16 cellular contexts compared by ENCODE assay signal in the genomic region with DNA sequence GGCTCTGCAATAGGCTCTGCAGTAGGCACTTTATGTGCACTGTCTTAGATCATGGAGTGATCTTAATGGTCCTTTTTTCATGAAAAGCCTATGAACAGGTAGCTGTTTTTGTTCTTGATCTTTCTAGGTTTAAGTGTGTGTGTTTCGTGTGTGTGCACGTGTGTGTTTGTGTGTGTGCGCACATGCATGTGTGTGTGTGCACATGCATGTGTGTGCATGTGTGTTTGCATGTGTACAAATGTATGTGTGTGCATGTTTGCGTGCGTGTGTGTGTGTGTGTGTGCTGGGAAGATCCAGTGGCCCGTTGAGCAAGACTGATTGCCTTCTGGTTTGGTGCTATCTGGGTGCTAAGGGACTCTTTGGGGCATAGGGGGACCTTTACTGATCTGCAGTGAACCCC.
DNase-seq lines count a peak whose midpoint lies in the region; ATAC-seq, FAIRE-seq and TF ChIP-seq lines count a peak whose summit lies in the region.
"Had no signal": no experiment of that assay in that cellular context is flagged by ENCODE, and none has a peak within 500 bp of the region (broad histone marks: within the 10 kb centered on the region; RNA-seq: fewer than 3 reads in every experiment).

No MANE protein-coding gene starts in this region.

- peaks cover 6% of the 10 kb centered on the region for H3K4me1 Mint-ChIP-seq in endodermal cell
- H3K4me1 Mint-ChIP-seq in activated T-helper 17 cell treated with anti-CD3 and anti-CD28 coated beads, Interleukin-2, amount 50 U/mL, for 72 hours: no peaks in the 10 kb centered on the region
- H3K4me1 Mint-ChIP-seq: CD8-positive, alpha-beta memory T cell had no signal

- peaks cover 12% of the 10 kb centered on the region for H3K9me3 Mint-ChIP-seq in endodermal cell
- H3K9me3 Mint-ChIP-seq in activated T-helper 17 cell treated with anti-CD3 and anti-CD28 coated beads, Interleukin-2, amount 50 U/mL, for 72 hours: peaks cover 10% of the 10 kb centered on the region

- no peak overlapping the region for H3K27ac ChIP-seq in right cardiac atrium (ENCODE audit: low read length)
- no peak overlapping the region for H3K27ac ChIP-seq in endodermal cell (ENCODE audit: low read depth, low read length)
- H3K27ac ChIP-seq: BLaER1, GM23248 had no signal

- FAIRE-seq in urothelium cell line (lab: Jason Lieb, UNC): peak; percentile 42
- FAIRE-seq: HTR-8/SVneo had no signal

- ATAC-seq in right cardiac atrium (no peak), GM21367 (IDR thresholded peaks at IDR 0.05; ENCODE audit: unreplicated experiment) (no peak)
- ATAC-seq in activated T-helper 17 cell treated with anti-CD3 and anti-CD28 coated beads, Interleukin-2, amount 50 U/mL, for 72 hours (replicated peaks): no peak

- no peaks in the 10 kb centered on the region for H3K27me3 ChIP-seq in right cardiac atrium (ENCODE audit: control insufficient read depth, insufficient read depth)
- H3K27me3 ChIP-seq in endodermal cell (ENCODE audit: control insufficient read depth, insufficient read depth, low read length, poor library complexity, severe bottlenecking): no peaks in the 10 kb centered on the region
- H3K27me3 ChIP-seq: BLaER1 had no signal

- H3K4me3 ChIP-seq in right cardiac atrium (ENCODE audit: low read length): no peak overlapping the region
- no peak overlapping the region for H3K4me3 ChIP-seq in endodermal cell (ENCODE audit: low read length)
- H3K4me3 ChIP-seq: BLaER1, GM23248 had no signal

- peaks cover 5% of the 10 kb centered on the region for H3K27me3 Mint-ChIP-seq in endodermal cell (ENCODE audit: insufficient read depth)
- H3K27me3 Mint-ChIP-seq in activated T-helper 17 cell treated with anti-CD3 and anti-CD28 coated beads, Interleukin-2, amount 50 U/mL, for 72 hours: no peaks in the 10 kb centered on the region
- H3K27me3 Mint-ChIP-seq: CD8-positive, alpha-beta memory T cell had no signal

- H3K9me3 ChIP-seq in right cardiac atrium (ENCODE audit: control insufficient read depth, low read length) (no peaks in the 10 kb centered on the region), endodermal cell (ENCODE audit: control insufficient read depth, low read length) (no peaks in the 10 kb centered on the region)

- peak; percentile 2 for DNase-seq in cardiac septum (ENCODE audit: low spot score)
- no peak for DNase-seq in right cardiac atrium
- peak; percentile 20 for DNase-seq in endodermal cell
- peak; percentile 51 for DNase-seq in mesenteric fat pad (ENCODE audit: low spot score)
- no peak for DNase-seq in urothelium cell line (ENCODE audit: low spot score)
- no peak for DNase-seq in hepatic stellate cell (ENCODE audit: low spot score)
- DNase-seq: 8988T; AML-193; CD8-positive, alpha-beta memory T cell; DMS53; GM23248; H7 had no signal

- H3K4me1 ChIP-seq in right cardiac atrium (ENCODE audit: control insufficient read depth, insufficient read depth, low read length) (no peaks in the 10 kb centered on the region), endodermal cell (ENCODE audit: control insufficient read depth, insufficient read depth, low read length) (no peaks in the 10 kb centered on the region)

- H3K36me3 ChIP-seq in endodermal cell (ENCODE audit: control insufficient read depth, insufficient read depth, low read length): no peaks in the 10 kb centered on the region
- H3K36me3 ChIP-seq: BLaER1 had no signal

- intact Hi-C loops in cardiac septum (cut with DNase I) (no loop called here), right cardiac atrium (cut with DNase I) (no loop called here)

- no peaks in the 10 kb centered on the region for H3K36me3 Mint-ChIP-seq in endodermal cell (ENCODE audit: low read depth)
- H3K36me3 Mint-ChIP-seq in activated T-helper 17 cell treated with anti-CD3 and anti-CD28 coated beads, Interleukin-2, amount 50 U/mL, for 72 hours (ENCODE audit: low read depth): no peaks in the 10 kb centered on the region
- H3K36me3 Mint-ChIP-seq: CD8-positive, alpha-beta memory T cell had no signal

- H3K9ac ChIP-seq in endodermal cell (ENCODE audit: extremely low read depth, low read length, poor library complexity, severe bottlenecking): no peak overlapping the region
- H3K9ac ChIP-seq: BLaER1, GM23248 had no signal

- no peak overlapping the region for H3K4me3 Mint-ChIP-seq in endodermal cell
- no peak overlapping the region for H3K4me3 Mint-ChIP-seq in activated T-helper 17 cell treated with anti-CD3 and anti-CD28 coated beads, Interleukin-2, amount 50 U/mL, for 72 hours
- H3K4me3 Mint-ChIP-seq: CD8-positive, alpha-beta memory T cell had no signal

- TF ChIP-seq CTCF in endodermal cell (conservative IDR thresholded peaks at IDR 0.05): no peak

- H3K27ac Mint-ChIP-seq in endodermal cell: no peak overlapping the region
- no peak overlapping the region for H3K27ac Mint-ChIP-seq in activated T-helper 17 cell treated with anti-CD3 and anti-CD28 coated beads, Interleukin-2, amount 50 U/mL, for 72 hours
- H3K27ac Mint-ChIP-seq: CD8-positive, alpha-beta memory T cell had no signal

- 92% methylated on average over 6 of the region's 6 CpGs for WGBS in right cardiac atrium
- WGBS in endodermal cell (ENCODE audit: insufficient coverage in 1 of 2, insufficient read length in 1 of 2), 2 experiments: 91 to 93% methylated on average over 3 to 6 of the region's 6 CpGs

Comparison
In these comparisons a context has a peak if more than half of its experiments do, and no peak if none do; other contexts are left out.
1. DNase-seq: peak in cardiac septum (single experiment), endodermal cell (single experiment) and mesenteric fat pad (single experiment); none in right cardiac atrium (0 of 3), urothelium cell line (single experiment) and hepatic stellate cell (single experiment).